In genomic region chr13:51970251-51970793, GRCh38 we compare ENCODE assay signal across 16 cellular contexts. TPM values are rescaled to one million over a fixed set of nuclear protein-coding genes. Genes with fewer than 3 reads are reported as not detected.
DNase-seq lines count a peak whose midpoint lies in the region; ATAC-seq and TF ChIP-seq lines count a peak whose summit lies in the region.
"Had no signal": no experiment of that assay in that cellular context is flagged by ENCODE, and none has a peak within 500 bp of the region (broad histone marks: within the 10 kb centered on the region; RNA-seq: fewer than 3 reads in every experiment).

No MANE protein-coding gene starts in this region.

- peaks cover 23 to 52% (median 43%) of the 10 kb centered on the region in 4 donors for H3K4me1 Mint-ChIP-seq in CD4-positive, alpha-beta memory T cell
- H3K4me1 Mint-ChIP-seq in T-cell (peaks cover 34 to 59% (median 46%) of the 10 kb centered on the region in 3 donors), endothelial cell (ENCODE audit: unreplicated experiment) (peaks cover 29% of the 10 kb centered on the region), natural killer cell (peaks cover 5 to 17% of the 10 kb centered on the region in 2 donors)
- H3K4me1 Mint-ChIP-seq: GM23338 had no signal

- TF ChIP-seq CTCF in endothelial cell (IDR thresholded peaks at IDR 0.05; ENCODE audit: unreplicated experiment) (no peak), natural killer cell (IDR thresholded peaks at IDR 0.05) (no peak)

- peaks cover 0 to 1% (median 0%) of the 10 kb centered on the region in 8 donors for H3K9me3 Mint-ChIP-seq in CD4-positive, alpha-beta memory T cell
- no peaks in the 10 kb centered on the region for H3K9me3 Mint-ChIP-seq in T-cell
- H3K9me3 Mint-ChIP-seq in endothelial cell (ENCODE audit: unreplicated experiment), result no peaks in the 10 kb centered on the region
- H3K9me3 Mint-ChIP-seq in natural killer cell, result no peaks in the 10 kb centered on the region
- H3K9me3 Mint-ChIP-seq: GM23338 had no signal

- POLR2A ChIA-PET in CD4-positive, alpha-beta memory T cell (lab: Charles Lee; ENCODE audit: partially characterized antibody), result no interaction called here
- POLR2A ChIA-PET in T-cell (lab: Charles Lee), result no interaction called here

- no peak overlapping the region for H3K27ac ChIP-seq in CD4-positive, alpha-beta memory T cell (ENCODE audit: low read depth, low read length)
- H3K27ac ChIP-seq: BLaER1, PC-9 had no signal

- peak overlapping the region in 4 of 7 donors; percentile 42 to 68 (median 60) for H3K27ac Mint-ChIP-seq in CD4-positive, alpha-beta memory T cell
- H3K27ac Mint-ChIP-seq in T-cell, result peak overlapping the region; percentile 34 to 52
- no peak overlapping the region for H3K27ac Mint-ChIP-seq in endothelial cell (ENCODE audit: unreplicated experiment)
- no peak overlapping the region for H3K27ac Mint-ChIP-seq in natural killer cell
- H3K27ac Mint-ChIP-seq: GM23338 had no signal

- H3K27me3 ChIP-seq in CD4-positive, alpha-beta memory T cell (ENCODE audit: insufficient read depth, low read length), result no peaks in the 10 kb centered on the region
- H3K27me3 ChIP-seq: BLaER1 had no signal

- intact Hi-C loops in CD4-positive, alpha-beta memory T cell (cut with micrococcal nuclease), result no loop called here
- intact Hi-C loops in left colon (cut with DNase I, micrococcal nuclease), result no loop called here
- intact Hi-C loops in natural killer cell (cut with micrococcal nuclease), result no loop called here

- no peaks in the 10 kb centered on the region for H3K9me3 ChIP-seq in CD4-positive, alpha-beta memory T cell (ENCODE audit: control insufficient read depth in 1 of 2, low read length in 2 of 2)
- H3K9me3 ChIP-seq: BLaER1 had no signal

- H3K4me1 ChIP-seq in CD4-positive, alpha-beta memory T cell (ENCODE audit: insufficient read depth, low read length), result peaks cover 40% of the 10 kb centered on the region
- H3K4me1 ChIP-seq: BLaER1 had no signal

- DNase-seq in DMS79 (lab: John Stamatoyannopoulos, UW) (peak; percentile 8), DMS79 treated with DMSO at 0.1 percent for 48 hours (lab: John Stamatoyannopoulos, UW) (no peak), T-cell (peak in 14 of 34 experiments; percentile 4 to 40 (median 12)), left colon (no peak), endothelial cell (ENCODE audit: low spot score) (no peak), natural killer cell (no peak)
- peak in 4 of 5 donors; percentile 14 to 25 (median 19) for DNase-seq in CD4-positive, alpha-beta memory T cell
- DNase-seq: 8988T, DMS153, GDM1, NCI-H774, PC-9 had no signal

- peak overlapping the region in 7 of 8 donors; percentile 22 to 78 (median 69) for H3K4me3 Mint-ChIP-seq in CD4-positive, alpha-beta memory T cell
- H3K4me3 Mint-ChIP-seq in T-cell, result peak overlapping the region in 1 of 3 donors; percentile 52
- H3K4me3 Mint-ChIP-seq in endothelial cell (ENCODE audit: unreplicated experiment), result no peak overlapping the region
- H3K4me3 Mint-ChIP-seq in natural killer cell, result no peak overlapping the region
- H3K4me3 Mint-ChIP-seq: GM23338 had no signal

- CTCF ChIA-PET in CD4-positive, alpha-beta memory T cell (lab: Charles Lee; ENCODE audit: partially characterized antibody), result interaction anchor here (2.3 kb wide), 1 partner anchor 30 kb away, joined by 9 read pairs; no protein-coding TSS in a partner anchor
- CTCF ChIA-PET in T-cell (lab: Charles Lee), result interaction anchor here in 1 of 2 donors (0.6 kb wide), 1 partner anchor 64 kb away, joined by 6 read pairs; no protein-coding TSS in a partner anchor

- peak overlapping the region in 1 of 2 donors; percentile 2 for H3K4me3 ChIP-seq in CD4-positive, alpha-beta memory T cell (ENCODE audit: low read length in 2 of 2)
- H3K4me3 ChIP-seq: BLaER1, GM23338, PC-9 had no signal

- ATAC-seq in T-cell (replicated peaks in 1 of 4), result peak in 3 of 4 experiments; percentile 60 to 82 (median 77)
- peak; percentile 42 for ATAC-seq in left colon
- no peak for ATAC-seq in HG03280 (IDR thresholded peaks at IDR 0.05; ENCODE audit: unreplicated experiment)
- ATAC-seq in natural killer cell, result no peak
- ATAC-seq: GM23338, Right ventricle myocardium inferior had no signal

- peaks cover 2% of the 10 kb centered on the region in 2 donors for H3K27me3 Mint-ChIP-seq in CD4-positive, alpha-beta memory T cell
- H3K27me3 Mint-ChIP-seq in T-cell, result peaks cover 0 to 1% of the 10 kb centered on the region in 2 donors
- H3K27me3 Mint-ChIP-seq in endothelial cell (ENCODE audit: unreplicated experiment), result peaks cover 3% of the 10 kb centered on the region
- peaks cover 8 to 13% of the 10 kb centered on the region in 2 donors for H3K27me3 Mint-ChIP-seq in natural killer cell (ENCODE audit: low read depth in 2 of 2)

- H3K36me3 ChIP-seq in CD4-positive, alpha-beta memory T cell (ENCODE audit: insufficient read depth, low read length), result no peaks in the 10 kb centered on the region
- H3K36me3 ChIP-seq: BLaER1 had no signal

- H3K36me3 Mint-ChIP-seq in CD4-positive, alpha-beta memory T cell, result no peaks in the 10 kb centered on the region
- H3K36me3 Mint-ChIP-seq in T-cell, result no peaks in the 10 kb centered on the region
- peaks cover 10% of the 10 kb centered on the region for H3K36me3 Mint-ChIP-seq in endothelial cell (ENCODE audit: low read depth, unreplicated experiment)
- no peaks in the 10 kb centered on the region for H3K36me3 Mint-ChIP-seq in natural killer cell

RNA-seq across cellular contexts. Expression of gene ATP7B, which starts 40.9 kb away (rescaled TPM):
- total RNA-seq in CD4-positive, alpha-beta memory T cell, result 1 to 10 TPM in 1 of 2 experiments, under 1 TPM in 1; 0.97 to 1.4 TPM
- polyA plus RNA-seq in CD4-positive, alpha-beta memory T cell, result under 1 TPM; 0.28 to 0.77 TPM
- total RNA-seq in T-cell, result 1 to 10 TPM in 4 of 5 donors, under 1 TPM in 1; 0.99 to 2.6 (median 1.3) TPM
- total RNA-seq in left colon, result 10 to 100 TPM; 18.5 to 27.6 TPM
- total RNA-seq in endothelial cell (ENCODE audit: unreplicated experiment), result 19.3 TPM
- total RNA-seq in natural killer cell, result under 1 TPM; 0.45 to 0.64 (median 0.58) TPM

RNA-seq across cellular contexts. Expression of gene ALG11, which starts 41.9 kb away (rescaled TPM):
- total RNA-seq in CD4-positive, alpha-beta memory T cell, result 10 to 100 TPM; 37.2 to 42.2 TPM
- polyA plus RNA-seq in CD4-positive, alpha-beta memory T cell, result 10 to 100 TPM; 23.3 to 25.8 TPM
- 10 to 100 TPM; 19.2 to 36.5 (median 32.4) TPM for total RNA-seq in T-cell
- total RNA-seq in left colon, result 10 to 100 TPM; 37.2 to 37.7 TPM
- total RNA-seq in endothelial cell (ENCODE audit: unreplicated experiment), result 44.7 TPM
- total RNA-seq in natural killer cell, result 10 to 100 TPM; 30.8 to 35.8 (median 35.2) TPM

RNA-seq across cellular contexts. Expression of gene UTP14C, which starts 54.2 kb away (rescaled TPM):
- 10 to 100 TPM; 15.7 to 16.1 TPM for total RNA-seq in CD4-positive, alpha-beta memory T cell
- polyA plus RNA-seq in CD4-positive, alpha-beta memory T cell, result 1 to 10 TPM; 1.9 to 2.8 TPM
- total RNA-seq in T-cell (10 to 100 TPM in 3 of 5 donors, 1 to 10 TPM in 2; 4.3 to 13.0 (median 11.0) TPM), left colon (10 to 100 TPM; 19.9 to 20.9 TPM), endothelial cell (ENCODE audit: unreplicated experiment) (16.8 TPM), natural killer cell (1 to 10 TPM; 6.2 to 9.8 (median 7.0) TPM)

Comparison
In these comparisons a context has a peak if more than half of its experiments do, and no peak if none do; other contexts are left out.
1. DNase-seq: peak in DMS79 (single experiment) and CD4-positive, alpha-beta memory T cell (4 of 5); none in DMS79 treated with DMSO at 0.1 percent for 48 hours (single experiment), left colon (0 of 2), endothelial cell (single experiment) and natural killer cell (single experiment).
2. H3K27ac Mint-ChIP-seq: peak in CD4-positive, alpha-beta memory T cell (4 of 7) and T-cell (2 of 2); none in endothelial cell (single experiment) and natural killer cell (0 of 2).
3. H3K4me3 Mint-ChIP-seq: peak in CD4-positive, alpha-beta memory T cell (7 of 8); none in endothelial cell (single experiment) and natural killer cell (single experiment).
4. ATAC-seq: peak in T-cell (3 of 4) and left colon (single experiment); none in HG03280 (single experiment) and natural killer cell (0 of 3).